In genomic region chr18:46322941-46323340, GRCh38 we compare ENCODE assay signal across 23 cellular contexts.
DNase-seq lines count a peak whose midpoint lies in the region; ATAC-seq and TF ChIP-seq lines count a peak whose summit lies in the region.
"Had no signal": no experiment of that assay in that cellular context is flagged by ENCODE, and none has a peak within 500 bp of the region (broad histone marks: within the 10 kb centered on the region; RNA-seq: fewer than 3 reads in every experiment).

No MANE protein-coding gene starts in this region.

- H3K9me3 Mint-ChIP-seq in type B pancreatic cell (no peaks in the 10 kb centered on the region), HFFc6 (no peaks in the 10 kb centered on the region)
- H3K9me3 Mint-ChIP-seq: CD8-positive, alpha-beta memory T cell had no signal

- no peak overlapping the region for H2AFZ ChIP-seq in mammary epithelial cell (ENCODE audit: low read depth, low read length)
- H2AFZ ChIP-seq: GM23248 had no signal

- no peak for ATAC-seq in left cardiac atrium

- 93% methylated on average over 7 of the region's 7 CpGs for WGBS in mammary epithelial cell (ENCODE audit: low coverage, missing lambda C conversion rate)

- no peaks in the 10 kb centered on the region for H4K20me1 ChIP-seq in mammary epithelial cell (ENCODE audit: insufficient read depth, low read length)

- H3K27ac Mint-ChIP-seq in type B pancreatic cell (no peak overlapping the region), HFFc6 (no peak overlapping the region)
- H3K27ac Mint-ChIP-seq: CD8-positive, alpha-beta memory T cell had no signal

- DNase-seq in cardiac septum (ENCODE audit: low spot score) = peak; percentile 36
- no peak for DNase-seq in left cardiac atrium
- no peak for DNase-seq in mammary epithelial cell
- peak; percentile 36 for DNase-seq in left kidney (ENCODE audit: low read depth, low spot score)
- DNase-seq in type B pancreatic cell (ENCODE audit: extremely low spot score, unreplicated experiment) = peak; percentile 42
- no peak for DNase-seq in GDM1 (lab: John Stamatoyannopoulos, UW)
- DNase-seq in GM13977 (ENCODE audit: low spot score) = no peak
- DNase-seq in HFFc6 = no peak
- DNase-seq: 8988T; CD8-positive, alpha-beta memory T cell; DMS53; GM23248; KG1; NCI-H1105; NCI-H146; NCI-H2029; NCI-H226; NCI-H510A treated with DMSO at 0.1 percent for 48 hours; NCI-H774; NK-92 treated with Interleukin-12 subunit alpha and Interleukin-12 subunit beta, amount 100 ng/mL, for 24 hours; SHP77 treated with DMSO at 0.1 percent for 48 hours had no signal

- H3K9ac ChIP-seq in mammary epithelial cell (ENCODE audit: insufficient read depth, low read length) = peak overlapping the region; percentile 48
- H3K9ac ChIP-seq: GM23248 had no signal

- no peaks in the 10 kb centered on the region for H3K9me3 ChIP-seq in mammary epithelial cell (replicated peaks; ENCODE audit: insufficient read depth, low read length)

- no TSS peak for BruUV-seq in mammary epithelial cell (replicated peaks; lab: Mats Ljungman, UMichigan)

- CTCF ChIA-PET in mammary epithelial cell (lab: Charles Lee; ENCODE audit: low non-redundant PET) = no interaction called here

- H3K4me3 Mint-ChIP-seq in type B pancreatic cell (no peak overlapping the region), HFFc6 (no peak overlapping the region)
- H3K4me3 Mint-ChIP-seq: CD8-positive, alpha-beta memory T cell had no signal

- H3K36me3 ChIP-seq in mammary epithelial cell (ENCODE audit: insufficient read depth, low read length) = no peaks in the 10 kb centered on the region

- H3K27ac ChIP-seq in mammary epithelial cell (ENCODE audit: insufficient read depth, low read depth, low read length) = peak overlapping the region; percentile 79
- H3K27ac ChIP-seq: C4-2B, GM23248, SK-N-MC had no signal

- peaks cover 34% of the 10 kb centered on the region for H3K4me1 Mint-ChIP-seq in type B pancreatic cell (ENCODE audit: unreplicated experiment)
- peaks cover 22% of the 10 kb centered on the region for H3K4me1 Mint-ChIP-seq in HFFc6 (ENCODE audit: low read depth)

- in situ Hi-C loops in mammary epithelial cell (cut with MboI; ENCODE audit: low sequenced_read_pairs in 2 of 2) = no loop called here
- in situ Hi-C loops in GM13977 (cut with MboI; ENCODE audit: low pct_unique_long_range_greater_than_20kb, low sequenced_read_pairs, unreplicated experiment) = no loop called here

- dilution Hi-C loops in mammary epithelial cell (cut with HindIII; ENCODE audit: low sequenced_read_pairs) = no loop called here

- H3K4me3 ChIP-seq in mammary epithelial cell (replicated peaks in 1 of 3; ENCODE audit: insufficient read depth in 1 of 3, low read depth in 2 of 3, low read length in 3 of 3) = no peak overlapping the region
- H3K4me3 ChIP-seq: GM23248, SK-N-MC had no signal

- intact Hi-C loops in cardiac septum (cut with DNase I) (no loop called here), left cardiac atrium (cut with DNase I) (no loop called here), mammary epithelial cell (cut with micrococcal nuclease) (loop anchor here (5.0 kb wide), 1 partner anchor 171 kb away; no protein-coding TSS in a partner anchor)

- no peak for TF ChIP-seq CTCF in mammary epithelial cell (conservative IDR thresholded peaks at IDR 0.05 in 1 of 2, IDR thresholded peaks at IDR 0.05 in 1 of 2; ENCODE audit: extremely low read depth in 1 of 2, insufficient read depth in 1 of 2, low read depth in 1 of 2, low read length in 2 of 2)
- no peak for TF ChIP-seq CTCF in type B pancreatic cell (conservative IDR thresholded peaks at IDR 0.05)
- TF ChIP-seq CTCF in GM13977 (IDR thresholded peaks at IDR 0.05; ENCODE audit: extremely low read depth, insufficient read depth, missing control alignments) = no peak
- no peak for TF ChIP-seq CTCF in HFFc6 (IDR thresholded peaks at IDR 0.05)

- no peaks in the 10 kb centered on the region for H3K36me3 Mint-ChIP-seq in type B pancreatic cell
- no peaks in the 10 kb centered on the region for H3K36me3 Mint-ChIP-seq in HFFc6 (ENCODE audit: low read depth)

- H3K27me3 ChIP-seq in mammary epithelial cell (ENCODE audit: insufficient read depth, low read length) = no peaks in the 10 kb centered on the region

- peaks cover 4% of the 10 kb centered on the region for H3K27me3 Mint-ChIP-seq in type B pancreatic cell
- peaks cover 9% of the 10 kb centered on the region for H3K27me3 Mint-ChIP-seq in HFFc6 (ENCODE audit: insufficient read depth)
- H3K27me3 Mint-ChIP-seq: CD8-positive, alpha-beta memory T cell had no signal

- peak overlapping the region; percentile 43 for H3K4me2 ChIP-seq in mammary epithelial cell (ENCODE audit: insufficient read depth, low read depth, low read length)

- peaks cover 48% of the 10 kb centered on the region for H3K4me1 ChIP-seq in mammary epithelial cell (ENCODE audit: insufficient read depth, low read length)

- no peaks in the 10 kb centered on the region for H3K79me2 ChIP-seq in mammary epithelial cell (ENCODE audit: insufficient read depth, low read length)

Comparison
In these comparisons a context has a peak if more than half of its experiments do, and no peak if none do; other contexts are left out.
1. DNase-seq: peak in cardiac septum (single experiment), left kidney (single experiment) and type B pancreatic cell (single experiment); none in left cardiac atrium (single experiment), mammary epithelial cell (single experiment), GDM1 (single experiment), GM13977 (single experiment) and HFFc6 (single experiment).